Comparison of ENCODE assay signal across 8 cellular contexts in genomic region chr16:30185683-30186421, GRCh38. TPM values are rescaled to one million over a fixed set of nuclear protein-coding genes. Genes with fewer than 3 reads are reported as not detected.
DNase-seq lines count a peak whose midpoint lies in the region; ATAC-seq and TF ChIP-seq lines count a peak whose summit lies in the region.

No MANE protein-coding gene starts in this region.

- H3K4me1 ChIP-seq in OCI-LY3 (ENCODE audit: low read length) (peaks cover 46% of the 10 kb centered on the region), right lobe of liver (no peaks in the 10 kb centered on the region), neural progenitor cell (peaks cover 2% of the 10 kb centered on the region)

- H3K4me1 Mint-ChIP-seq in activated T-helper 17 cell treated with anti-CD3 and anti-CD28 coated beads, Interleukin-2, amount 50 U/mL, for 72 hours, result peaks cover 12% of the 10 kb centered on the region
- peaks cover 13% of the 10 kb centered on the region for H3K4me1 Mint-ChIP-seq in Calu3 (ENCODE audit: low read depth, unreplicated experiment)
- H3K4me1 Mint-ChIP-seq in neural progenitor cell, result peaks cover 11% of the 10 kb centered on the region

- H3K4me2 ChIP-seq in OCI-LY3 (ENCODE audit: low read length) (peak overlapping the region; percentile 100), neural progenitor cell (no peak overlapping the region)

- CTCF ChIA-PET in Calu3 (lab: Charles Lee), result no interaction called here

- H3K9ac ChIP-seq in OCI-LY3 (ENCODE audit: low read length) (peak overlapping the region; percentile 100), neural progenitor cell (no peak overlapping the region)

- TF ChIP-seq POLR2A in GM19193 (IDR thresholded peaks at IDR 0.05; ENCODE audit: extremely low read depth, insufficient read depth, insufficient read length) (peak; percentile 27), right lobe of liver (IDR thresholded peaks at IDR 0.05) (no peak)

- H3K79me2 ChIP-seq in OCI-LY3 (ENCODE audit: low read length), result peaks cover 57% of the 10 kb centered on the region
- no peaks in the 10 kb centered on the region for H3K79me2 ChIP-seq in neural progenitor cell (ENCODE audit: low read depth)

- H3K9me3 ChIP-seq in OCI-LY3 (ENCODE audit: insufficient read depth, low read length), result no peaks in the 10 kb centered on the region
- no peaks in the 10 kb centered on the region for H3K9me3 ChIP-seq in right lobe of liver
- no peaks in the 10 kb centered on the region for H3K9me3 ChIP-seq in neural progenitor cell (ENCODE audit: low read depth)

- intact Hi-C loops in right lobe of liver (cut with DNase I), result no loop called here
- intact Hi-C loops in Calu3 (cut with micrococcal nuclease; ENCODE audit: unreplicated experiment), result no loop called here

- no peaks in the 10 kb centered on the region for H3K27me3 Mint-ChIP-seq in activated T-helper 17 cell treated with anti-CD3 and anti-CD28 coated beads, Interleukin-2, amount 50 U/mL, for 72 hours
- H3K27me3 Mint-ChIP-seq in Calu3 (ENCODE audit: unreplicated experiment) (no peaks in the 10 kb centered on the region), neural progenitor cell (ENCODE audit: insufficient read depth, low read depth) (peaks cover 8% of the 10 kb centered on the region)

- peak overlapping the region; percentile 97 for H3K4me3 Mint-ChIP-seq in activated T-helper 17 cell treated with anti-CD3 and anti-CD28 coated beads, Interleukin-2, amount 50 U/mL, for 72 hours
- H3K4me3 Mint-ChIP-seq in Calu3 (ENCODE audit: low read depth, unreplicated experiment) (no peak overlapping the region), neural progenitor cell (no peak overlapping the region)

- H2AFZ ChIP-seq in OCI-LY3 (ENCODE audit: low read depth, low read length), result no peak overlapping the region
- no peak overlapping the region for H2AFZ ChIP-seq in neural progenitor cell (replicated peaks)

- BruUV-seq in Calu3 (replicated peaks; lab: Mats Ljungman, UMichigan), result no TSS peak

- H3K36me3 ChIP-seq in OCI-LY3 (replicated peaks; ENCODE audit: low read depth, low read length), result peaks cover 41% of the 10 kb centered on the region
- H3K36me3 ChIP-seq in right lobe of liver, result no peaks in the 10 kb centered on the region
- no peaks in the 10 kb centered on the region for H3K36me3 ChIP-seq in neural progenitor cell

- H4K20me1 ChIP-seq in OCI-LY3 (ENCODE audit: insufficient read depth, low read length), result peaks cover 5% of the 10 kb centered on the region
- H4K20me1 ChIP-seq in neural progenitor cell (ENCODE audit: low read depth), result peaks cover 9% of the 10 kb centered on the region

- H3K27ac Mint-ChIP-seq in activated T-helper 17 cell treated with anti-CD3 and anti-CD28 coated beads, Interleukin-2, amount 50 U/mL, for 72 hours, result peak overlapping the region; percentile 95
- H3K27ac Mint-ChIP-seq in Calu3 (ENCODE audit: unreplicated experiment), result no peak overlapping the region
- H3K27ac Mint-ChIP-seq in neural progenitor cell, result no peak overlapping the region

- H3F3A ChIP-seq in neural progenitor cell (ENCODE audit: low read depth), result peaks cover 10% of the 10 kb centered on the region

- H3K27ac ChIP-seq in OCI-LY3 (ENCODE audit: low read length) (peak overlapping the region; percentile 96), right lobe of liver (peak overlapping the region; percentile 15 to 70 (median 60)), neural progenitor cell (no peak overlapping the region)

- H3K36me3 Mint-ChIP-seq in activated T-helper 17 cell treated with anti-CD3 and anti-CD28 coated beads, Interleukin-2, amount 50 U/mL, for 72 hours (ENCODE audit: low read depth), result peaks cover 60% of the 10 kb centered on the region
- H3K36me3 Mint-ChIP-seq in Calu3 (ENCODE audit: insufficient read depth, unreplicated experiment) (peaks cover 36% of the 10 kb centered on the region), neural progenitor cell (no peaks in the 10 kb centered on the region)

- TF ChIP-seq CTCF in OCI-LY3 (IDR thresholded peaks at IDR 0.05; ENCODE audit: low read depth, low read length), result no peak
- no peak for TF ChIP-seq CTCF in right lobe of liver (IDR thresholded peaks at IDR 0.05)
- TF ChIP-seq CTCF in Calu3 (IDR thresholded peaks at IDR 0.05; ENCODE audit: unreplicated experiment), result no peak
- TF ChIP-seq CTCF in neural progenitor cell (IDR thresholded peaks at IDR 0.05), result no peak

- DNase-seq in right lobe of liver (peak; percentile 58 to 73 (median 60)), cerebellar nuclear complex (lab: John Stamatoyannopoulos, UW) (no peak), Calu3 (no peak), neural progenitor cell (ENCODE audit: low spot score) (no peak)
- DNase-seq in stimulated activated CD8-positive, alpha-beta memory T cell treated with anti-CD3 and anti-CD28 coated beads, Interleukin-7, amount 100 ng/mL, for 4 hours (ENCODE audit: low read depth in 2 of 2), result peak; percentile 73 to 81

- WGBS in right lobe of liver (ENCODE audit: insufficient coverage, low coverage, low lambda C conversion rate, missing lambda C conversion rate), result 68% methylated on average over 4 of the region's 15 CpGs

- peak; percentile 44 for ATAC-seq in activated T-helper 17 cell treated with anti-CD3 and anti-CD28 coated beads, Interleukin-2, amount 50 U/mL, for 72 hours (replicated peaks)
- peak; percentile 19 to 46 (median 38) for ATAC-seq in right lobe of liver

- H3K4me3 ChIP-seq in OCI-LY3 (ENCODE audit: low read length) (peak overlapping the region; percentile 94), right lobe of liver (peak overlapping the region in 2 of 3 donors; percentile 7 to 16), neural progenitor cell (no peak overlapping the region)

- H3K9me3 Mint-ChIP-seq in activated T-helper 17 cell treated with anti-CD3 and anti-CD28 coated beads, Interleukin-2, amount 50 U/mL, for 72 hours, result no peaks in the 10 kb centered on the region
- no peaks in the 10 kb centered on the region for H3K9me3 Mint-ChIP-seq in Calu3 (ENCODE audit: low read depth, unreplicated experiment)
- no peaks in the 10 kb centered on the region for H3K9me3 Mint-ChIP-seq in neural progenitor cell

- H3K27me3 ChIP-seq in OCI-LY3 (ENCODE audit: low read depth, low read length) (no peaks in the 10 kb centered on the region), right lobe of liver (no peaks in the 10 kb centered on the region), neural progenitor cell (peaks cover 35% of the 10 kb centered on the region)

RNA-seq across cellular contexts. Expression of gene CORO1A, which starts 2.5 kb away (rescaled TPM):
- 1,000 to 10,000 TPM in 1 of 2 donors, 100 to 1,000 TPM in 1; 649 to 1,196 TPM for total RNA-seq in activated T-helper 17 cell treated with anti-CD3 and anti-CD28 coated beads, Interleukin-2, amount 50 U/mL, for 72 hours
- total RNA-seq in right lobe of liver (10 to 100 TPM in 1 of 6 experiments, 1 to 10 TPM in 5; 7.0 to 15.2 (median 7.9) TPM), Calu3 (2022) (11.1 and 12.9 TPM in 2 replicates), neural progenitor cell (ENCODE audit: low replicate concordance) (9.4 and 10.6 TPM in 2 replicates)

RNA-seq across cellular contexts. Expression of gene BOLA2B, which starts 7.6 kb away (rescaled TPM):
- total RNA-seq in activated T-helper 17 cell treated with anti-CD3 and anti-CD28 coated beads, Interleukin-2, amount 50 U/mL, for 72 hours, result 100 to 1,000 TPM; 100 to 267 TPM
- 100 to 1,000 TPM in 1 of 6 experiments, 10 to 100 TPM in 5; 22.9 to 139 (median 25.6) TPM for total RNA-seq in right lobe of liver
- 166 and 171 TPM in 2 replicates for total RNA-seq in Calu3 (2022)
- 90.4 and 133 TPM in 2 replicates for total RNA-seq in neural progenitor cell (ENCODE audit: low replicate concordance)

RNA-seq across cellular contexts. Expression of gene SLX1A, which starts 7.8 kb away (rescaled TPM):
- total RNA-seq in activated T-helper 17 cell treated with anti-CD3 and anti-CD28 coated beads, Interleukin-2, amount 50 U/mL, for 72 hours, result 10 to 100 TPM; 34.1 to 69.0 TPM
- total RNA-seq in right lobe of liver (10 to 100 TPM; 15.5 to 83.2 (median 36.4) TPM), Calu3 (2022) (45.0 and 71.1 TPM in 2 replicates), neural progenitor cell (ENCODE audit: low replicate concordance) (10.4 and 31.7 TPM in 2 replicates)

RNA-seq across cellular contexts. Expression of gene SULT1A3, which starts 13.2 kb away (rescaled TPM):
- total RNA-seq in activated T-helper 17 cell treated with anti-CD3 and anti-CD28 coated beads, Interleukin-2, amount 50 U/mL, for 72 hours, result 10 to 100 TPM; 30.9 to 39.5 TPM
- total RNA-seq in right lobe of liver, result 10 to 100 TPM in 5 of 6 experiments, 1 to 10 TPM in 1; 8.5 to 29.0 (median 11.9) TPM
- total RNA-seq in Calu3 (2022), result 39.5 and 46.4 TPM in 2 replicates
- total RNA-seq in neural progenitor cell (ENCODE audit: low replicate concordance), result 6.2 and 8.5 TPM in 2 replicates

Comparison
In these comparisons a context has a peak if more than half of its experiments do, and no peak if none do; other contexts are left out.
1. DNase-seq: peak in right lobe of liver (3 of 3) and stimulated activated CD8-positive, alpha-beta memory T cell treated with anti-CD3 and anti-CD28 coated beads, Interleukin-7, amount 100 ng/mL, for 4 hours (2 of 2); none in cerebellar nuclear complex (0 of 2), Calu3 (single experiment) and neural progenitor cell (single experiment).
2. RNA of gene CORO1A, which starts 2.5 kb away (total RNA-seq): 649 to 1,196 TPM in activated T-helper 17 cell treated with anti-CD3 and anti-CD28 coated beads, Interleukin-2, amount 50 U/mL, for 72 hours; 11.1 to 12.9 TPM in Calu3, 9.4 to 10.6 TPM in neural progenitor cell and 7.0 to 15.2 TPM in right lobe of liver; every median in the first group is over 10 times any median in the second.